9 cellular contexts compared by ENCODE assay signal in the genomic region with DNA sequence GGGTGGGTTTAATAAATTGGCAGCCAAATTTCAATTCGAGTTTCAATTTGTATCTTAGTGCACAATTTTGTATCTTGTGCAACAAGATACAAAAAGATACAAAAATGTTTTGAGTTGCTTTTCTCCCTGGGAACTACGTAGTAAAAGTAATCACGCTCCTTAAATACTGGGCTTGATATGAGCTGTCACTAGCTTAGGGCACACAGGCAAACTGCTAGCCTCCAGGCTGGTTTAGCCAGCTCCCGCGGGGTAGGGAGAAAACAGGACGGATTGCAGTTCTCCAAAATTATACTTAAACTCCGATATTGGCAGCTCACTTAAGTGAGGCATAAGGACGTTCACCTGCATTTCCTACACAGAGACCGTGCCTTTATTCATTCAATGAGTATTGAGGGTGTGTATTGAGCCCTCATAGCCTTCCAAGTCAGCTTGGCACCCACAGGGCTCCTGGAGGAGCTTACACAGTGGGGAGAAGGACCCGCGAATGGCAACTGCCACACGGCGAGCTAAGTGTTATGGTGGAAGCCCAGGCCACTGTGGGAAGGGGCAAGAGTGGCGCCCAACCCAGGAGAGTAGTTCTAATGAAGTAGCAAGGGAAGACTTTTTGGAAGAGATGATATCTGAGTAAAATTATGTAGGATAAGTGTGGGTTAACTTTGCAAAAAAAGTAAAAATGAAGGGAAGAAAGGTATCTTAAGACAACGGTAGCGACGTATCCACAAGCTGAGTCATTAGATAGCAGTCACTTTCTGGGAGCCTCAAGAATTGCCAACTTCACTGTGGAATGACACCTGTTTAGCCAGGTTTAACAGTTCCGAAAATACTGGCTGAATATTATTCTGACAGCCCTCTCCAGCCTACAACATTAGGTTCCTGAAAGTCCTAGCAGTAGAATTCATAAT. TPM values are rescaled to one million over a fixed set of nuclear protein-coding genes. Genes with fewer than 3 reads are reported as not detected.
DNase-seq lines count a peak whose midpoint lies in the region; ATAC-seq and TF ChIP-seq lines count a peak whose summit lies in the region.
"Had no signal": no experiment of that assay in that cellular context is flagged by ENCODE, and none has a peak within 500 bp of the region (broad histone marks: within the 10 kb centered on the region; RNA-seq: fewer than 3 reads in every experiment).

No MANE protein-coding gene starts in this region.

- H3K9me3 Mint-ChIP-seq in activated T-helper 2 cell treated with anti-CD3 and anti-CD28 coated beads, Interferon-gamma antibody, Interleukin-2, Interleukin-4, amounts not matched to agents 10 μg/mL and 5 μg/mL and 100 μg/mL, durations not matched to agents 14 hours and 24 hours and 36 hours = no peaks in the 10 kb centered on the region
- H3K9me3 Mint-ChIP-seq in memory B cell = no peaks in the 10 kb centered on the region

- TF ChIP-seq POLR2A in upper lobe of left lung (IDR thresholded peaks at IDR 0.05) = no peak

- H3K27me3 ChIP-seq in right cardiac atrium (ENCODE audit: control insufficient read depth, insufficient read depth) = no peaks in the 10 kb centered on the region
- H3K27me3 ChIP-seq in upper lobe of left lung = no peaks in the 10 kb centered on the region
- H3K27me3 ChIP-seq in effector memory CD4-positive, alpha-beta T cell (replicated peaks; ENCODE audit: control insufficient read depth, insufficient read depth, low read length, poor library complexity, severe bottlenecking) = no peaks in the 10 kb centered on the region

- H3K27ac ChIP-seq in right cardiac atrium (ENCODE audit: low read length) (no peak overlapping the region), upper lobe of left lung (peak overlapping the region in 2 of 4 donors; percentile 11 to 99), RWPE1 (no peak overlapping the region)
- H3K27ac ChIP-seq in effector memory CD4-positive, alpha-beta T cell (ENCODE audit: insufficient read depth, low read length, poor library complexity, severe bottlenecking) = no peak overlapping the region

- WGBS in right cardiac atrium = 71% methylated on average over 18 of the region's 18 CpGs
- WGBS in upper lobe of left lung, 2 donors = 72 to 79% methylated on average over 18 of the region's 18 CpGs

- POLR2A ChIA-PET in RWPE1 (lab: Yijun Ruan, JAX; ENCODE audit: low non-redundant PET) = no interaction called here

- no peaks in the 10 kb centered on the region for H3K27me3 Mint-ChIP-seq in activated T-helper 2 cell treated with anti-CD3 and anti-CD28 coated beads, Interferon-gamma antibody, Interleukin-2, Interleukin-4, amounts not matched to agents 10 μg/mL and 5 μg/mL and 100 μg/mL, durations not matched to agents 14 hours and 24 hours and 36 hours (ENCODE audit: low read depth)
- H3K27me3 Mint-ChIP-seq in memory B cell = no peaks in the 10 kb centered on the region

- peak overlapping the region; percentile 63 for H3K4me3 ChIP-seq in right cardiac atrium (ENCODE audit: low read length)
- peak overlapping the region in 3 of 4 donors; percentile 71 to 84 (median 74) for H3K4me3 ChIP-seq in upper lobe of left lung
- no peak overlapping the region for H3K4me3 ChIP-seq in effector memory CD4-positive, alpha-beta T cell (ENCODE audit: insufficient read depth, low read depth, low read length, poor library complexity, severe bottlenecking)

- H3K36me3 Mint-ChIP-seq in activated T-helper 2 cell treated with anti-CD3 and anti-CD28 coated beads, Interferon-gamma antibody, Interleukin-2, Interleukin-4, amounts not matched to agents 10 μg/mL and 5 μg/mL and 100 μg/mL, durations not matched to agents 14 hours and 24 hours and 36 hours (ENCODE audit: low read depth) = peaks cover 46% of the 10 kb centered on the region
- no peaks in the 10 kb centered on the region for H3K36me3 Mint-ChIP-seq in memory B cell

- ATAC-seq in right cardiac atrium = no peak
- no peak for ATAC-seq in Right ventricle myocardium superior (ENCODE audit: poor library complexity)
- no peak for ATAC-seq in memory B cell (ENCODE audit: low read depth)
- no peak for ATAC-seq in upper lobe of left lung (ENCODE audit: low FRiP score in 2 of 2)

- no peaks in the 10 kb centered on the region for H3K9me3 ChIP-seq in right cardiac atrium (ENCODE audit: control insufficient read depth, low read length)
- H3K9me3 ChIP-seq in upper lobe of left lung = no peaks in the 10 kb centered on the region
- H3K9me3 ChIP-seq in effector memory CD4-positive, alpha-beta T cell (ENCODE audit: control insufficient read depth, low read length) = no peaks in the 10 kb centered on the region

- TF ChIP-seq EP300 in upper lobe of left lung (IDR thresholded peaks at IDR 0.05) = no peak

- intact Hi-C loops in right cardiac atrium (cut with DNase I) = loop anchor here in 2 of 4 donors (5.0 kb wide), 1 partner anchor 91 kb away; no protein-coding TSS in a partner anchor
- intact Hi-C loops in Right ventricle myocardium superior (cut with DNase I) = loop anchor here (5.0 kb wide), 1 partner anchor 91 kb away; no protein-coding TSS in a partner anchor
- intact Hi-C loops in activated T-helper 2 cell treated with anti-CD3 and anti-CD28 coated beads, Interferon-gamma antibody, Interleukin-2, Interleukin-4, amounts not matched to agents 10 μg/mL and 5 μg/mL and 100 μg/mL, durations not matched to agents 14 hours and 24 hours and 36 hours (cut with micrococcal nuclease) = loop anchor here (5.0 to 10.0 kb wide), 4 partner anchors 106 to 424 kb away; a partner anchor contains a TSS

- H3K27ac Mint-ChIP-seq in activated T-helper 2 cell treated with anti-CD3 and anti-CD28 coated beads, Interferon-gamma antibody, Interleukin-2, Interleukin-4, amounts not matched to agents 10 μg/mL and 5 μg/mL and 100 μg/mL, durations not matched to agents 14 hours and 24 hours and 36 hours = peak overlapping the region; percentile 18
- peak overlapping the region; percentile 99 for H3K27ac Mint-ChIP-seq in memory B cell

- H3K4me3 Mint-ChIP-seq in activated T-helper 2 cell treated with anti-CD3 and anti-CD28 coated beads, Interferon-gamma antibody, Interleukin-2, Interleukin-4, amounts not matched to agents 10 μg/mL and 5 μg/mL and 100 μg/mL, durations not matched to agents 14 hours and 24 hours and 36 hours (ENCODE audit: low read depth) = peak overlapping the region; percentile 73
- H3K4me3 Mint-ChIP-seq in memory B cell = peak overlapping the region; percentile 76

- DNase-seq in right cardiac atrium = no peak
- no peak for DNase-seq in Right ventricle myocardium superior
- DNase-seq in activated T-helper 2 cell treated with anti-CD3 and anti-CD28 coated beads, Interferon-gamma antibody, Interleukin-2, Interleukin-4, amounts not matched to agents 10 μg/mL and 5 μg/mL and 100 μg/mL, durations not matched to agents 14 hours and 24 hours and 36 hours (ENCODE audit: low spot score) = no peak
- no peak for DNase-seq in memory B cell (ENCODE audit: low spot score in 2 of 2)
- no peak for DNase-seq in upper lobe of left lung
- no peak for DNase-seq in RWPE1 (ENCODE audit: low spot score)
- DNase-seq in effector memory CD4-positive, alpha-beta T cell = no peak
- DNase-seq in DMS79 (lab: John Stamatoyannopoulos, UW) = no peak
- DNase-seq: foreskin fibroblast had no signal

- CTCF ChIA-PET in RWPE1 (lab: Yijun Ruan, JAX) = no interaction called here

- peaks cover 0 to 13% (median 0%) of the 10 kb centered on the region in 4 donors for H3K36me3 ChIP-seq in upper lobe of left lung
- H3K36me3 ChIP-seq in effector memory CD4-positive, alpha-beta T cell (ENCODE audit: control insufficient read depth, insufficient read depth, low read length) = no peaks in the 10 kb centered on the region

- TF ChIP-seq CTCF in upper lobe of left lung (IDR thresholded peaks at IDR 0.05) (no peak), RWPE1 (conservative IDR thresholded peaks at IDR 0.05; ENCODE audit: low read depth) (no peak)

- H3K4me1 ChIP-seq in right cardiac atrium (ENCODE audit: control insufficient read depth, insufficient read depth, low read length) = peaks cover 12% of the 10 kb centered on the region
- peaks cover 38 to 52% (median 40%) of the 10 kb centered on the region in 4 donors for H3K4me1 ChIP-seq in upper lobe of left lung
- H3K4me1 ChIP-seq in effector memory CD4-positive, alpha-beta T cell (ENCODE audit: control insufficient read depth, insufficient read depth, low read length, poor library complexity, severe bottlenecking) = peaks cover 43% of the 10 kb centered on the region

- peaks cover 54% of the 10 kb centered on the region for H3K4me1 Mint-ChIP-seq in activated T-helper 2 cell treated with anti-CD3 and anti-CD28 coated beads, Interferon-gamma antibody, Interleukin-2, Interleukin-4, amounts not matched to agents 10 μg/mL and 5 μg/mL and 100 μg/mL, durations not matched to agents 14 hours and 24 hours and 36 hours (ENCODE audit: low read depth)
- H3K4me1 Mint-ChIP-seq in memory B cell = peaks cover 47% of the 10 kb centered on the region

RNA-seq across cellular contexts. Expression of a gene that starts 1.6 kb away (rescaled TPM):
- total RNA-seq in right cardiac atrium = 10 to 100 TPM; 21.9 to 24.6 (median 23.8) TPM
- polyA plus RNA-seq in right cardiac atrium = 11.5 TPM
- 17.3 TPM for total RNA-seq in Right ventricle myocardium superior
- 35.3 and 35.4 TPM in 2 replicates for total RNA-seq in activated T-helper 2 cell treated with anti-CD3 and anti-CD28 coated beads, Interferon-gamma antibody, Interleukin-2, Interleukin-4, amounts not matched to agents 10 μg/mL and 5 μg/mL and 100 μg/mL, durations not matched to agents 14 hours and 24 hours and 36 hours
- 10 to 100 TPM; 26.2 to 82.8 (median 36.7) TPM for total RNA-seq in upper lobe of left lung
